22 cellular contexts compared by ENCODE assay signal in the genomic region with DNA sequence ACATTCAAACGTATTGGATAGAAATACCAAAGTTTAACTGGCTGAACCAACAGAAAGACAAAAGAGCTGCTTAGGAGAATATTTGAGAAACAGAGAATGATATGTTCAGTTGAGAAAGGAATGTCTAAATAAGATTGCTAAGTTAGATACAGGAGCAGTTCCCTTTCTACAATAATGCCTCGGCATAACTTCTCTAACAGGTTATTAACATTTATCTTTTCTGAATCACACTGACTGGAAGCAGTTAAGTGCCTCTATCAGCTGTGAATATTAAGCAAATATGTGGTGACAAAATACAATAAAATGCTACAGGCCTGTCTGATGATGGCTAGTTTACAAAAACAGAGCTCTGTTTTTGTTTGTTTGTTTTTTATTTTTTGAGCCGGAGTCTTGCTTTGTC.
"Had no signal": no experiment of that assay in that cellular context is flagged by ENCODE, and none has a peak within 500 bp of the region (broad histone marks: within the 10 kb centered on the region; RNA-seq: fewer than 3 reads in every experiment).

No MANE protein-coding gene starts in this region.

- H3K4me3 ChIP-seq: cardiac muscle cell, SK-N-MC had no signal

- ATAC-seq: activated T-cell treated with anti-CD3 and anti-CD28 coated beads, Interleukin-2, amount 50 U/mL, for 4 hours; activated T-helper 17 cell treated with anti-CD3 and anti-CD28 coated beads, Interleukin-2, amount 50 U/mL, for 72 hours; T-helper 17 cell had no signal

- DNase-seq: activated CD4-positive, alpha-beta memory T cell treated with anti-CD3 and anti-CD28 coated beads for 36 hours; activated CD4-positive, alpha-beta T cell treated with anti-CD3 and anti-CD28 coated beads, Interleukin-2, amount 10 ng/mL, durations not matched to agents 7 days and 5 days; activated CD4-positive, CD25-positive, alpha-beta regulatory T cell; activated CD8-positive, alpha-beta memory T cell treated with anti-CD3 and anti-CD28 coated beads for 24 hours; activated gamma-delta T cell; activated naive CD4-positive, alpha-beta T cell treated with anti-CD3 and anti-CD28 coated beads, Interleukin-2, amount 10 ng/mL, durations not matched to agents 7 days and 5 days; activated naive CD8-positive, alpha-beta T cell treated with anti-CD3 and anti-CD28 coated beads for 36 hours; activated T-cell treated with anti-CD3 and anti-CD28 coated beads, Interleukin-2, amount 50 U/mL, for 4 hours; brain microvascular endothelial cell; Karpas-422; NCI-H1048; NCI-H146; NCI-H187 treated with DMSO at 0.1 percent for 48 hours; NCI-H2081 treated with DMSO at 0.1 percent for 48 hours; NCI-H446; NCI-H524; SHP77 treated with DMSO at 0.1 percent for 48 hours; T-helper 17 cell; T-helper 9 cell had no signal

- H3K36me3 ChIP-seq: brain microvascular endothelial cell, cardiac muscle cell had no signal

- H3K27ac ChIP-seq: brain microvascular endothelial cell, cardiac muscle cell, SK-N-MC had no signal

- H3K27me3 ChIP-seq: brain microvascular endothelial cell, cardiac muscle cell had no signal
